1 cellular context compared by ENCODE assay signal in the genomic region with DNA sequence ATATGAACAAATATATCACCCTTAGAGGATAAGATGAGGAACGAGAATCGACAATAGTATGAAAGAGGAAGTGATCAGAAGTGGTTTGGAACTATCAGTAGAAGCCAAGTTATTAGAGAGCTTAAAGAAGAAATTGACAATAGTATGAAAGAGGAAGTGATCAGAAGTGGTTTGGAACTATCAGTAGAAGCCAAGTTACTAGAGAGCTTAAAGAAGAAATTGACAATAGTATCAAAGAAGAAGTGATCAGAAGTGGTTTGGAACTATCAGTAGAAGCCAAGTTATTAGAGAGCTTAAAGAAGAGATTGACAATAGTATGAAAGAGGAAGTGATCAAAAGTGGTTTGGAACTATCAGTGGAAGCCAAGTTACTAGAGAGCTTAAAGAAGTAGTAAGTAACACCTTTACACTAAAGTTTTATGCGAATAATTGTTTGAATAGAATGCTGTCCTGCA.
TF ChIP-seq lines count a peak whose summit lies in the region.

No MANE protein-coding gene starts in this region.

TF ChIP-seq in GM12878, 131 proteins besides CTCF, POLR2A, EP300 and RAD21 (continued from another document):
- TF ChIP-seq IKZF2 (IDR thresholded peaks at IDR 0.05), result peak in 1 of 2 experiments; percentile 6; a peak in 2 of 4 replicates
- TF ChIP-seq ESRRA (IDR thresholded peaks at IDR 0.05; ENCODE audit: low read length), result no peak
- no peak for TF ChIP-seq ZNF384 (IDR thresholded peaks at IDR 0.05; ENCODE audit: borderline replicate concordance, low read depth, low read length)
- TF ChIP-seq SIN3A (IDR thresholded peaks at IDR 0.05; ENCODE audit: low read depth, low read length), result no peak
- TF ChIP-seq RELA (IDR thresholded peaks at IDR 0.05; ENCODE audit: borderline replicate concordance, partially characterized antibody), result no peak
- no peak for TF ChIP-seq SRF (IDR thresholded peaks at IDR 0.05; ENCODE audit: low read depth in 2 of 2, low read length in 2 of 2)
- no peak for TF ChIP-seq HDGF (IDR thresholded peaks at IDR 0.05)
- TF ChIP-seq TCF3 (IDR thresholded peaks at IDR 0.05; ENCODE audit: borderline replicate concordance, insufficient read depth, low read depth, low read length), result no peak
- TF ChIP-seq, protein P1, sequence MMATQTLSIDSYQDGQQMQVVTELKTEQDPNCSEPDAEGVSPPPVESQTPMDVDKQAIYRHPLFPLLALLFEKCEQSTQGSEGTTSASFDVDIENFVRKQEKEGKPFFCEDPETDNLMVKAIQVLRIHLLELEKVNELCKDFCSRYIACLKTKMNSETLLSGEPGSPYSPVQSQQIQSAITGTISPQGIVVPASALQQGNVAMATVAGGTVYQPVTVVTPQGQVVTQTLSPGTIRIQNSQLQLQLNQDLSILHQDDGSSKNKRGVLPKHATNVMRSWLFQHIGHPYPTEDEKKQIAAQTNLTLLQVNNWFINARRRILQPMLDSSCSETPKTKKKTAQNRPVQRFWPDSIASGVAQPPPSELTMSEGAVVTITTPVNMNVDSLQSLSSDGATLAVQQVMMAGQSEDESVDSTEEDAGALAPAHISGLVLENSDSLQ (IDR thresholded peaks at IDR 0.05), result peak; percentile 27; the same call in 1 of the 2 replicates
- TF ChIP-seq, protein P2, sequence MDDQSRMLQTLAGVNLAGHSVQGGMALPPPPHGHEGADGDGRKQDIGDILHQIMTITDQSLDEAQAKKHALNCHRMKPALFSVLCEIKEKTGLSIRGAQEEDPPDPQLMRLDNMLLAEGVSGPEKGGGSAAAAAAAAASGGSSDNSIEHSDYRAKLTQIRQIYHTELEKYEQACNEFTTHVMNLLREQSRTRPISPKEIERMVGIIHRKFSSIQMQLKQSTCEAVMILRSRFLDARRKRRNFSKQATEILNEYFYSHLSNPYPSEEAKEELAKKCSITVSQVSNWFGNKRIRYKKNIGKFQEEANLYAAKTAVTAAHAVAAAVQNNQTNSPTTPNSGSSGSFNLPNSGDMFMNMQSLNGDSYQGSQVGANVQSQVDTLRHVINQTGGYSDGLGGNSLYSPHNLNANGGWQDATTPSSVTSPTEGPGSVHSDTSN (IDR thresholded peaks at IDR 0.05; ENCODE audit: insufficient replicate concordance, low read depth, low read length), result no peak
- peak; percentile 36; the same call in 1 of the 2 replicates for TF ChIP-seq DPF2 (IDR thresholded peaks at IDR 0.05)
- TF ChIP-seq RB1 (IDR thresholded peaks at IDR 0.05; ENCODE audit: borderline replicate concordance), result no peak
- no peak for TF ChIP-seq SUZ12 (IDR thresholded peaks at IDR 0.05; ENCODE audit: unreplicated experiment)
- TF ChIP-seq STAT3 (IDR thresholded peaks at IDR 0.05; ENCODE audit: low read depth, low read length), result peak; percentile 25; the same call in 1 of the 2 replicates
- TF ChIP-seq ZNF207 (IDR thresholded peaks at IDR 0.05; ENCODE audit: borderline replicate concordance), result no peak
- TF ChIP-seq BMI1 (IDR thresholded peaks at IDR 0.05; ENCODE audit: borderline replicate concordance), result peak; percentile 53; the same call in 1 of the 2 replicates
- no peak for TF ChIP-seq NR2C2 (IDR thresholded peaks at IDR 0.05; ENCODE audit: borderline replicate concordance, control insufficient read depth, insufficient read length, low read depth)
- TF ChIP-seq, protein P3, sequence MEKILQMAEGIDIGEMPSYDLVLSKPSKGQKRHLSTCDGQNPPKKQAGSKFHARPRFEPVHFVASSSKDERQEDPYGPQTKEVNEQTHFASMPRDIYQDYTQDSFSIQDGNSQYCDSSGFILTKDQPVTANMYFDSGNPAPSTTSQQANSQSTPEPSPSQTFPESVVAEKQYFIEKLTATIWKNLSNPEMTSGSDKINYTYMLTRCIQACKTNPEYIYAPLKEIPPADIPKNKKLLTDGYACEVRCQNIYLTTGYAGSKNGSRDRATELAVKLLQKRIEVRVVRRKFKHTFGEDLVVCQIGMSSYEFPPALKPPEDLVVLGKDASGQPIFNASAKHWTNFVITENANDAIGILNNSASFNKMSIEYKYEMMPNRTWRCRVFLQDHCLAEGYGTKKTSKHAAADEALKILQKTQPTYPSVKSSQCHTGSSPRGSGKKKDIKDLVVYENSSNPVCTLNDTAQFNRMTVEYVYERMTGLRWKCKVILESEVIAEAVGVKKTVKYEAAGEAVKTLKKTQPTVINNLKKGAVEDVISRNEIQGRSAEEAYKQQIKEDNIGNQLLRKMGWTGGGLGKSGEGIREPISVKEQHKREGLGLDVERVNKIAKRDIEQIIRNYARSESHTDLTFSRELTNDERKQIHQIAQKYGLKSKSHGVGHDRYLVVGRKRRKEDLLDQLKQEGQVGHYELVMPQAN (conservative IDR thresholded peaks at IDR 0.05), result no peak
- TF ChIP-seq YBX1 (IDR thresholded peaks at IDR 0.05), result no peak
- TF ChIP-seq PAX5 (IDR thresholded peaks at IDR 0.05; ENCODE audit: borderline replicate concordance, low read depth, low read length), result no peak
- TF ChIP-seq, protein P4, sequence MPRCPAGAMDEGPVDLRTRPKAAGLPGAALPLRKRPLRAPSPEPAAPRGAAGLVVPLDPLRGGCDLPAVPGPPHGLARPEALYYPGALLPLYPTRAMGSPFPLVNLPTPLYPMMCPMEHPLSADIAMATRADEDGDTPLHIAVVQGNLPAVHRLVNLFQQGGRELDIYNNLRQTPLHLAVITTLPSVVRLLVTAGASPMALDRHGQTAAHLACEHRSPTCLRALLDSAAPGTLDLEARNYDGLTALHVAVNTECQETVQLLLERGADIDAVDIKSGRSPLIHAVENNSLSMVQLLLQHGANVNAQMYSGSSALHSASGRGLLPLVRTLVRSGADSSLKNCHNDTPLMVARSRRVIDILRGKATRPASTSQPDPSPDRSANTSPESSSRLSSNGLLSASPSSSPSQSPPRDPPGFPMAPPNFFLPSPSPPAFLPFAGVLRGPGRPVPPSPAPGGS (IDR thresholded peaks at IDR 0.05; ENCODE audit: borderline replicate concordance, insufficient read depth, low read depth, low read length, poor library complexity, severe bottlenecking), result no peak
- TF ChIP-seq SIX5 (IDR thresholded peaks at IDR 0.05; ENCODE audit: low read depth, low read length, severe bottlenecking), result no peak
- TF ChIP-seq CHD1 (IDR thresholded peaks at IDR 0.05; ENCODE audit: low read depth, low read length), result no peak
- TF ChIP-seq, protein P5, sequence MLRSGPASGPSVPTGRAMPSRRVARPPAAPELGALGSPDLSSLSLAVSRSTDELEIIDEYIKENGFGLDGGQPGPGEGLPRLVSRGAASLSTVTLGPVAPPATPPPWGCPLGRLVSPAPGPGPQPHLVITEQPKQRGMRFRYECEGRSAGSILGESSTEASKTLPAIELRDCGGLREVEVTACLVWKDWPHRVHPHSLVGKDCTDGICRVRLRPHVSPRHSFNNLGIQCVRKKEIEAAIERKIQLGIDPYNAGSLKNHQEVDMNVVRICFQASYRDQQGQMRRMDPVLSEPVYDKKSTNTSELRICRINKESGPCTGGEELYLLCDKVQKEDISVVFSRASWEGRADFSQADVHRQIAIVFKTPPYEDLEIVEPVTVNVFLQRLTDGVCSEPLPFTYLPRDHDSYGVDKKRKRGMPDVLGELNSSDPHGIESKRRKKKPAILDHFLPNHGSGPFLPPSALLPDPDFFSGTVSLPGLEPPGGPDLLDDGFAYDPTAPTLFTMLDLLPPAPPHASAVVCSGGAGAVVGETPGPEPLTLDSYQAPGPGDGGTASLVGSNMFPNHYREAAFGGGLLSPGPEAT (IDR thresholded peaks at IDR 0.05; ENCODE audit: low read depth), result no peak
- no peak for TF ChIP-seq YY1 (IDR thresholded peaks at IDR 0.05; ENCODE audit: low read depth, low read length)
- TF ChIP-seq RUNX3 (IDR thresholded peaks at IDR 0.05; ENCODE audit: low read length), result no peak
- TF ChIP-seq, protein P6, sequence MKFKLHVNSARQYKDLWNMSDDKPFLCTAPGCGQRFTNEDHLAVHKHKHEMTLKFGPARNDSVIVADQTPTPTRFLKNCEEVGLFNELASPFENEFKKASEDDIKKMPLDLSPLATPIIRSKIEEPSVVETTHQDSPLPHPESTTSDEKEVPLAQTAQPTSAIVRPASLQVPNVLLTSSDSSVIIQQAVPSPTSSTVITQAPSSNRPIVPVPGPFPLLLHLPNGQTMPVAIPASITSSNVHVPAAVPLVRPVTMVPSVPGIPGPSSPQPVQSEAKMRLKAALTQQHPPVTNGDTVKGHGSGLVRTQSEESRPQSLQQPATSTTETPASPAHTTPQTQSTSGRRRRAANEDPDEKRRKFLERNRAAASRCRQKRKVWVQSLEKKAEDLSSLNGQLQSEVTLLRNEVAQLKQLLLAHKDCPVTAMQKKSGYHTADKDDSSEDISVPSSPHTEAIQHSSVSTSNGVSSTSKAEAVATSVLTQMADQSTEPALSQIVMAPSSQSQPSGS (IDR thresholded peaks at IDR 0.05; ENCODE audit: low read length), result 0 out of 2 replicates have a peak, but pooled peaks have one; percentile 39
- no peak for TF ChIP-seq SP1 (IDR thresholded peaks at IDR 0.05; ENCODE audit: low read depth, low read length)
